27 cellular contexts compared by ENCODE assay signal in genomic region chr6:133978896-133979240, GRCh38. TPM values are rescaled to one million over a fixed set of nuclear protein-coding genes. Genes with fewer than 3 reads are reported as not detected.
A peak's percentile ranks its signal among the peaks of the same experiment; 100 is the strongest.
DNase-seq lines count a peak whose midpoint lies in the region; ATAC-seq and TF ChIP-seq lines count a peak whose summit lies in the region.
"Had no signal": no experiment of that assay in that cellular context is flagged by ENCODE, and none has a peak within 500 bp of the region (broad histone marks: within the 10 kb centered on the region; RNA-seq: fewer than 3 reads in every experiment).

No MANE protein-coding gene starts in this region.

- no peaks in the 10 kb centered on the region for H3K27me3 ChIP-seq in Panc1 (ENCODE audit: control insufficient read depth, insufficient read depth, low read length)
- H3K27me3 ChIP-seq in uterus = no peaks in the 10 kb centered on the region
- no peaks in the 10 kb centered on the region for H3K27me3 ChIP-seq in right cardiac atrium (ENCODE audit: control insufficient read depth, insufficient read depth)
- H3K27me3 ChIP-seq: neural progenitor cell, vagina had no signal

- H3K27ac Mint-ChIP-seq in activated T-cell treated with anti-CD3 and anti-CD28 coated beads, Interleukin-2, amount 50 U/mL, for 72 hours = peak overlapping the region; percentile 12
- peak overlapping the region; percentile 24 for H3K27ac Mint-ChIP-seq in type B pancreatic cell
- H3K27ac Mint-ChIP-seq: activated naive CD4-positive, alpha-beta T cell treated with anti-CD3 and anti-CD28 coated beads, Interleukin-2, amount 10 ng/mL, durations not matched to agents 7 days and 5 days; CD4-positive, alpha-beta T cell; neural progenitor cell had no signal

- peaks cover 1 to 7% of the 10 kb centered on the region in 2 donors for H3K36me3 Mint-ChIP-seq in activated T-cell treated with anti-CD3 and anti-CD28 coated beads, Interleukin-2, amount 50 U/mL, for 72 hours (ENCODE audit: insufficient read depth in 2 of 2)
- H3K36me3 Mint-ChIP-seq in type B pancreatic cell = peaks cover 10% of the 10 kb centered on the region

- H3K9me3 ChIP-seq in Panc1 (ENCODE audit: control insufficient read depth, insufficient read depth, low read depth, low read length) = no peaks in the 10 kb centered on the region
- no peaks in the 10 kb centered on the region for H3K9me3 ChIP-seq in uterus
- no peaks in the 10 kb centered on the region for H3K9me3 ChIP-seq in right cardiac atrium (ENCODE audit: control insufficient read depth, low read length)
- H3K9me3 ChIP-seq: HAP-1, left ventricle myocardium inferior, vagina had no signal

- POLR2A ChIA-PET in Panc1 (lab: Charles Lee) = interaction anchor here (1.3 kb wide), 1 partner anchor 71 kb away, joined by 3 read pairs; no protein-coding TSS in a partner anchor

- H3K27ac ChIP-seq in Panc1 (ENCODE audit: low read length) = peak overlapping the region; percentile 65
- peak overlapping the region in 1 of 2 donors; percentile 48 for H3K27ac ChIP-seq in uterus
- no peak overlapping the region for H3K27ac ChIP-seq in right cardiac atrium (ENCODE audit: low read length)
- H3K27ac ChIP-seq: neural progenitor cell, parathyroid adenoma, vagina had no signal

- TF ChIP-seq POLR2A in GM18505 (IDR thresholded peaks at IDR 0.05; ENCODE audit: borderline replicate concordance, extremely low read depth, insufficient read depth, insufficient read length) (no peak), uterus (IDR thresholded peaks at IDR 0.05) (no peak)

- no peak overlapping the region for H3K4me3 Mint-ChIP-seq in activated T-cell treated with anti-CD3 and anti-CD28 coated beads, Interleukin-2, amount 50 U/mL, for 72 hours
- no peak overlapping the region for H3K4me3 Mint-ChIP-seq in type B pancreatic cell
- H3K4me3 Mint-ChIP-seq: activated naive CD4-positive, alpha-beta T cell treated with anti-CD3 and anti-CD28 coated beads, Interleukin-2, amount 10 ng/mL, durations not matched to agents 7 days and 5 days; brain; CD4-positive, alpha-beta T cell; immature natural killer cell; neural progenitor cell had no signal

- H3K4me1 ChIP-seq in Panc1 (ENCODE audit: control insufficient read depth, insufficient read depth, low read length) (peaks cover 30% of the 10 kb centered on the region), uterus (no peaks in the 10 kb centered on the region), right cardiac atrium (ENCODE audit: control insufficient read depth, insufficient read depth, low read length) (peaks cover 3% of the 10 kb centered on the region)
- H3K4me1 ChIP-seq: HAP-1, parathyroid adenoma had no signal

- H3K4me3 ChIP-seq in Panc1 (ENCODE audit: low read depth in 2 of 2, low read length in 2 of 2) (no peak overlapping the region), epithelial cell of esophagus (ENCODE audit: low read length) (no peak overlapping the region), uterus (no peak overlapping the region), right cardiac atrium (ENCODE audit: low read length) (no peak overlapping the region)
- H3K4me3 ChIP-seq: HAP-1, left ventricle myocardium inferior, neural progenitor cell, vagina had no signal

- H3K27me3 Mint-ChIP-seq in activated T-cell treated with anti-CD3 and anti-CD28 coated beads, Interleukin-2, amount 50 U/mL, for 72 hours (ENCODE audit: low read depth) = no peaks in the 10 kb centered on the region
- no peaks in the 10 kb centered on the region for H3K27me3 Mint-ChIP-seq in type B pancreatic cell
- H3K27me3 Mint-ChIP-seq: activated naive CD4-positive, alpha-beta T cell treated with anti-CD3 and anti-CD28 coated beads, Interleukin-2, amount 10 ng/mL, durations not matched to agents 7 days and 5 days; brain; CD4-positive, alpha-beta T cell had no signal

- no peaks in the 10 kb centered on the region for H3K9me3 Mint-ChIP-seq in activated T-cell treated with anti-CD3 and anti-CD28 coated beads, Interleukin-2, amount 50 U/mL, for 72 hours
- no peaks in the 10 kb centered on the region for H3K9me3 Mint-ChIP-seq in type B pancreatic cell
- H3K9me3 Mint-ChIP-seq: activated naive CD4-positive, alpha-beta T cell treated with anti-CD3 and anti-CD28 coated beads, Interleukin-2, amount 10 ng/mL, durations not matched to agents 7 days and 5 days; brain; CD4-positive, alpha-beta T cell; immature natural killer cell; neural progenitor cell had no signal

- TF ChIP-seq CTCF in Panc1 (IDR thresholded peaks at IDR 0.05) (no peak), epithelial cell of esophagus (IDR thresholded peaks at IDR 0.05; ENCODE audit: insufficient read depth, low read depth, low read length, missing control alignments) (no peak), type B pancreatic cell (conservative IDR thresholded peaks at IDR 0.05) (no peak), uterus (IDR thresholded peaks at IDR 0.05) (no peak)

- BruUV-seq in Panc1 (replicated peaks; lab: Mats Ljungman, UMichigan) = no TSS peak

- in situ Hi-C loops in Panc1 (cut with HindIII; ENCODE audit: low pct_unique_long_range_greater_than_20kb, low sequenced_read_pairs) = no loop called here

- H3K4me1 Mint-ChIP-seq in activated T-cell treated with anti-CD3 and anti-CD28 coated beads, Interleukin-2, amount 50 U/mL, for 72 hours (ENCODE audit: low read depth) = peaks cover 16% of the 10 kb centered on the region
- H3K4me1 Mint-ChIP-seq in type B pancreatic cell (ENCODE audit: unreplicated experiment) = peaks cover 11% of the 10 kb centered on the region
- H3K4me1 Mint-ChIP-seq: neural progenitor cell had no signal

- no peak for DNase-seq in activated T-cell treated with anti-CD3 and anti-CD28 coated beads, Interleukin-2, amount 50 U/mL, for 72 hours
- DNase-seq in activated T-cell treated with anti-CD3 and anti-CD28 coated beads for 4 hours (no peak), Panc1 (ENCODE audit: low read depth, low spot score) (no peak), epithelial cell of esophagus (ENCODE audit: low read depth) (peak; percentile 33), type B pancreatic cell (ENCODE audit: extremely low spot score, unreplicated experiment) (no peak), uterus (no peak), right cardiac atrium (no peak)
- DNase-seq: activated CD4-positive, alpha-beta T cell treated with anti-CD3 and anti-CD28 coated beads, Interleukin-2, amount 50 U/mL, for 48 hours; activated CD4-positive, CD25-positive, alpha-beta regulatory T cell treated with anti-CD3 and anti-CD28 coated beads, Interleukin-2, amount 50 U/mL, for 72 hours; activated CD8-positive, alpha-beta memory T cell treated with anti-CD3 and anti-CD28 coated beads, Interleukin-2, amount 50 U/mL, for 4 hours; activated naive CD4-positive, alpha-beta T cell treated with anti-CD3 and anti-CD28 coated beads, Interleukin-2, amount 10 ng/mL, durations not matched to agents 7 days and 5 days; amniotic stem cell; CD4-positive, alpha-beta T cell; immature natural killer cell; left ventricle myocardium inferior; mesendoderm; NCI-H146; NCI-H2107; NCI-H345; NCI-H748 treated with DMSO at 0.1 percent for 48 hours; stimulated activated naive CD8-positive, alpha-beta T cell treated with anti-CD3 and anti-CD28 coated beads, Interleukin-15, Interleukin-2, amounts not matched to agents 100 U/mL and 50 U/mL, for 24 hours had no signal

- H3K36me3 ChIP-seq in Panc1 (ENCODE audit: control insufficient read depth, insufficient read depth, low read length) (peaks cover 9% of the 10 kb centered on the region), uterus (no peaks in the 10 kb centered on the region)
- H3K36me3 ChIP-seq: HAP-1 had no signal

- no peak for ATAC-seq in activated T-cell treated with anti-CD3 and anti-CD28 coated beads, Interleukin-2, amount 50 U/mL, for 72 hours (replicated peaks in 1 of 2)
- ATAC-seq in Panc1 (peak; percentile 71; the same call in 1 of the 2 replicates), GM18505 (IDR thresholded peaks at IDR 0.05; ENCODE audit: unreplicated experiment) (no peak), right cardiac atrium (no peak)
- ATAC-seq: stimulated activated naive CD8-positive, alpha-beta T cell treated with anti-CD3 and anti-CD28 coated beads, Interleukin-15, Interleukin-2, amounts not matched to agents 100 U/mL and 50 U/mL, for 24 hours had no signal

- 57% methylated on average over 2 of the region's 2 CpGs for WGBS in right cardiac atrium

- intact Hi-C loops in Panc1 (cut with micrococcal nuclease; ENCODE audit: unreplicated experiment) (no loop called here), uterus (cut with DNase I; ENCODE audit: low total_unique reads) (loop anchor here (10.0 kb wide), 1 partner anchor 86 kb away; no protein-coding TSS in a partner anchor), right cardiac atrium (cut with DNase I) (loop anchor here in 2 of 4 donors (5.0 to 10.0 kb wide), 3 partner anchors 54 to 86 kb away; no protein-coding TSS in a partner anchor)

- CTCF ChIA-PET in Panc1 (lab: Charles Lee) = no interaction called here

RNA-seq across cellular contexts. Expression of gene TBPL1, which starts 25.8 kb away (rescaled TPM):
- total RNA-seq in activated T-cell treated with anti-CD3 and anti-CD28 coated beads, Interleukin-2, amount 50 U/mL, for 72 hours = 10 to 100 TPM; 32.9 to 34.7 TPM
- total RNA-seq in Panc1 (2021; ENCODE audit: unreplicated experiment) (39.7 TPM), type B pancreatic cell (ENCODE audit: low replicate concordance) (28.0 and 35.5 TPM in 2 replicates), uterus (10 to 100 TPM in 3 of 4 donors, 1 to 10 TPM in 1; 4.4 to 30.6 (median 19.7) TPM), right cardiac atrium (10 to 100 TPM; 24.8 to 32.0 (median 25.9) TPM)
- 33.8 TPM for polyA plus RNA-seq in Panc1 (2012; ENCODE audit: insufficient read length)
- polyA plus RNA-seq in right cardiac atrium = 30.2 TPM
